12 cellular contexts compared by ENCODE assay signal in the genomic region with DNA sequence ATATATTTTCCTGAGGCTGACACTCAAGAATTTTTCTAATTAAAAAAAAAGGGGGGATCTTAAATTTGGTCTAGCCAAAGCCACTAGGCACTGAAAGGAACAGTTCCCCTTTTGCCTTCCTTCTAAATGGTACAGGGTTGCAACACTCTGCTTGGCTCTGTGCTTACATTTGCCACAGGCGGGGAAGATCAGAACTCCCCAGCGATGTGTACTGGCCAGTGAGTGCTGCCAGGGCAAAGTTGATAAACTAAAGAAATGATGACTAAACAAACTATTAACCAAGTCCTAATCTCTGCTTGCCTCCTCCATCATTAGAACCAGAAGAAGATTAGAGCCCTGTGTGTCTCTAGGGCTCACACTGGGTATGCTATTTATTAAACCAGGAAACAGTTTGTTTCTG.
DNase-seq lines count a peak whose midpoint lies in the region; ATAC-seq, FAIRE-seq and TF ChIP-seq lines count a peak whose summit lies in the region.
"Had no signal": no experiment of that assay in that cellular context is flagged by ENCODE, and none has a peak within 500 bp of the region (broad histone marks: within the 10 kb centered on the region; RNA-seq: fewer than 3 reads in every experiment).

No MANE protein-coding gene starts in this region.

- H3K27me3 ChIP-seq in breast epithelium (no peaks in the 10 kb centered on the region), GM12878 (replicated peaks in 1 of 2; ENCODE audit: control insufficient read depth in 2 of 2, insufficient read depth in 2 of 2, low read length in 1 of 2) (no peaks in the 10 kb centered on the region), tibial nerve (no peaks in the 10 kb centered on the region)

- H3K36me3 ChIP-seq in breast epithelium (no peaks in the 10 kb centered on the region), GM12878 (ENCODE audit: control insufficient read depth in 2 of 2, insufficient read depth in 2 of 2, low read length in 1 of 2) (no peaks in the 10 kb centered on the region), tibial nerve (no peaks in the 10 kb centered on the region)

- H3K4me1 ChIP-seq in breast epithelium (no peaks in the 10 kb centered on the region), GM12878 (ENCODE audit: control insufficient read depth, insufficient read depth, low read length) (peaks cover 3% of the 10 kb centered on the region; the same call in 1 of the 2 replicates), tibial nerve (peaks cover 0 to 3% (median 0%) of the 10 kb centered on the region in 4 donors)

- H3K4me3 Mint-ChIP-seq in MCF 10A (ENCODE audit: unreplicated experiment), result no peak overlapping the region
- H3K4me3 Mint-ChIP-seq in chondrocyte (ENCODE audit: unreplicated experiment), result no peak overlapping the region
- H3K4me3 Mint-ChIP-seq: activated CD4-positive, alpha-beta T cell treated with anti-CD3 and anti-CD28 coated beads, Interleukin-2, amount 10 ng/mL, durations not matched to agents 7 days and 5 days had no signal

- no peak overlapping the region for H3K4me2 ChIP-seq in GM12878 (ENCODE audit: control insufficient read depth, insufficient read depth)

- H3K4me3 ChIP-seq in breast epithelium, result no peak overlapping the region
- H3K4me3 ChIP-seq in GM12878, result no peak overlapping the region
- no peak overlapping the region for H3K4me3 ChIP-seq in tibial nerve

- H3K27ac ChIP-seq in breast epithelium, result no peak overlapping the region
- H3K27ac ChIP-seq in GM12878 (ENCODE audit: control insufficient read depth, insufficient read depth), result no peak overlapping the region
- no peak overlapping the region for H3K27ac ChIP-seq in tibial nerve

- CTCF ChIA-PET in MCF 10A (lab: Yijun Ruan, JAX), result interaction anchor here (0.7 kb wide), 1 partner anchor 33 kb away, joined by 6 read pairs; no protein-coding TSS in a partner anchor
- CTCF ChIA-PET in GM12878 (lab: Yijun Ruan, JAX), result interaction anchor here (1.8 to 3.5 kb wide), 2 partner anchors 13 to 18 kb away, joined by 5 to 17 read pairs; no protein-coding TSS in a partner anchor

- H2AFZ ChIP-seq in GM12878 (ENCODE audit: control insufficient read depth, low read depth, low read length), result peak overlapping the region; percentile 34

- H3K9me3 ChIP-seq in breast epithelium, result no peaks in the 10 kb centered on the region
- no peaks in the 10 kb centered on the region for H3K9me3 ChIP-seq in GM12878 (replicated peaks; ENCODE audit: control insufficient read depth, insufficient read depth, low read length)
- no peaks in the 10 kb centered on the region for H3K9me3 ChIP-seq in tibial nerve

- FAIRE-seq in GM12878 (lab: Jason Lieb, UNC), result no peak
- FAIRE-seq: A204.1 had no signal

- WGBS in GM12878 (ENCODE audit: insufficient coverage, insufficient replicate concordance, low lambda C conversion rate, missing lambda C conversion rate), result 23% methylated on average over 2 of the region's 2 CpGs
- WGBS in tibial nerve, 2 donors, result 67 to 72% methylated on average over 2 of the region's 2 CpGs

- H3K27ac Mint-ChIP-seq in MCF 10A (ENCODE audit: low read depth, unreplicated experiment), result no peak overlapping the region
- H3K27ac Mint-ChIP-seq in chondrocyte (ENCODE audit: unreplicated experiment), result no peak overlapping the region
- H3K27ac Mint-ChIP-seq: activated CD4-positive, alpha-beta T cell treated with anti-CD3 and anti-CD28 coated beads, Interleukin-2, amount 10 ng/mL, durations not matched to agents 7 days and 5 days had no signal

- in situ Hi-C loops in GM12878 (cut with MboI), result no loop called here

- RAD21 ChIA-PET in GM12878 (lab: Charles Lee; ENCODE audit: unreplicated experiment), result interaction anchor here (0.7 to 2.0 kb wide), 7 partner anchors 17 to 132 kb away, joined by 3 to 9 read pairs (median 4); no protein-coding TSS in a partner anchor

- POLR2A ChIA-PET in MCF 10A (lab: Yijun Ruan, JAX) (no interaction called here), GM12878 (lab: Charles Lee) (interaction anchor here (0.6 to 1.0 kb wide), 3 partner anchors 14 to 131 kb away, joined by 3 to 6 read pairs (median 3); no protein-coding TSS in a partner anchor)

- DNase-seq in MCF 10A (ENCODE audit: unreplicated experiment) (peak; percentile 5), breast epithelium (ENCODE audit: low spot score in 2 of 2) (no peak), GM12878 (ENCODE audit: low read depth, low spot score) (peak; percentile 26), tibial nerve (ENCODE audit: low spot score in 2 of 2) (peak; percentile 27 to 49), chondrocyte (ENCODE audit: low spot score) (no peak), DMS 273 (lab: John Stamatoyannopoulos, UW; ENCODE audit: unreplicated experiment) (no peak), NCI-H226 (no peak)
- DNase-seq: activated CD4-positive, alpha-beta T cell treated with anti-CD3 and anti-CD28 coated beads, Interleukin-2, amount 10 ng/mL, durations not matched to agents 7 days and 5 days; NCI-H2171 had no signal

- H3K9ac ChIP-seq in GM12878 (ENCODE audit: control insufficient read depth, insufficient read depth, low read length), result no peak overlapping the region

- no peaks in the 10 kb centered on the region for H4K20me1 ChIP-seq in GM12878 (ENCODE audit: control insufficient read depth, insufficient read depth)

- intact Hi-C loops in MCF 10A (cut with micrococcal nuclease) (no loop called here), breast epithelium (cut with DNase I; ENCODE audit: low total_unique reads) (no loop called here), GM12878 (cut with micrococcal nuclease; ENCODE audit: unreplicated experiment) (no loop called here)

- peak; percentile 73 for ATAC-seq in HG03175 (IDR thresholded peaks at IDR 0.05; ENCODE audit: unreplicated experiment)
- ATAC-seq in GM12878, result peak; percentile 99
- ATAC-seq: left colon had no signal

- H3K79me2 ChIP-seq in GM12878 (ENCODE audit: control insufficient read depth, insufficient read depth, low read length), result no peaks in the 10 kb centered on the region

- H3K36me3 Mint-ChIP-seq in MCF 10A (ENCODE audit: insufficient read depth, unreplicated experiment) (no peaks in the 10 kb centered on the region), chondrocyte (ENCODE audit: low read depth) (no peaks in the 10 kb centered on the region)

- H3K27me3 Mint-ChIP-seq in MCF 10A (ENCODE audit: insufficient read depth, unreplicated experiment), result peaks cover 72% of the 10 kb centered on the region
- H3K27me3 Mint-ChIP-seq in chondrocyte (ENCODE audit: low read depth), result peaks cover 34% of the 10 kb centered on the region

- no peaks in the 10 kb centered on the region for H3K9me3 Mint-ChIP-seq in MCF 10A (ENCODE audit: unreplicated experiment)
- no peaks in the 10 kb centered on the region for H3K9me3 Mint-ChIP-seq in chondrocyte (ENCODE audit: low read depth)
- H3K9me3 Mint-ChIP-seq: activated CD4-positive, alpha-beta T cell treated with anti-CD3 and anti-CD28 coated beads, Interleukin-2, amount 10 ng/mL, durations not matched to agents 7 days and 5 days had no signal

- TF ChIP-seq EP300 in GM12878 (IDR thresholded peaks at IDR 0.05; ENCODE audit: borderline replicate concordance in 1 of 2, control insufficient read depth in 1 of 2, low read depth in 2 of 2, low read length in 2 of 2) (no peak), tibial nerve (IDR thresholded peaks at IDR 0.05) (peak in 1 of 2 donors; percentile 57)

- TF ChIP-seq CTCF in MCF 10A (IDR thresholded peaks at IDR 0.05; ENCODE audit: unreplicated experiment), result no peak
- no peak for TF ChIP-seq CTCF in breast epithelium (IDR thresholded peaks at IDR 0.05)
- no peak for TF ChIP-seq CTCF in GM12878 (IDR thresholded peaks at IDR 0.05 in 2 of 3, conservative IDR thresholded peaks at IDR 0.05 in 1 of 3; ENCODE audit: control insufficient read depth in 2 of 3, extremely low read depth in 1 of 3, insufficient read depth in 1 of 3, low read depth in 3 of 3, low read length in 3 of 3)
- TF ChIP-seq CTCF in tibial nerve (IDR thresholded peaks at IDR 0.05), result no peak
- TF ChIP-seq CTCF in chondrocyte (IDR thresholded peaks at IDR 0.05), result no peak

- no peak for TF ChIP-seq RAD21 in GM12878 (IDR thresholded peaks at IDR 0.05; ENCODE audit: insufficient read depth, low read depth, low read length)

- no TSS peak for BruUV-seq in MCF 10A (replicated peaks; lab: Mats Ljungman, UMichigan)
- BruUV-seq in GM12878 (replicated peaks; lab: Mats Ljungman, UMichigan), result no TSS peak

- TF ChIP-seq POLR2A in breast epithelium (IDR thresholded peaks at IDR 0.05) (no peak), GM12878 (IDR thresholded peaks at IDR 0.05; ENCODE audit: low read depth, low read length) (no peak), tibial nerve (IDR thresholded peaks at IDR 0.05) (no peak)

- no peaks in the 10 kb centered on the region for H3K4me1 Mint-ChIP-seq in MCF 10A (ENCODE audit: insufficient read depth, unreplicated experiment)
- H3K4me1 Mint-ChIP-seq in chondrocyte (ENCODE audit: low read depth), result no peaks in the 10 kb centered on the region
- H3K4me1 Mint-ChIP-seq: activated CD4-positive, alpha-beta T cell treated with anti-CD3 and anti-CD28 coated beads, Interleukin-2, amount 10 ng/mL, durations not matched to agents 7 days and 5 days had no signal

- SMC1A ChIA-PET in GM12878 (lab: Charles Lee; ENCODE audit: uncharacterized antibody, unreplicated experiment), result interaction anchor here (0.6 to 2.7 kb wide), 10 partner anchors 12 to 199 kb away, joined by 3 to 6 read pairs (median 3); no protein-coding TSS in a partner anchor

TF ChIP-seq in GM12878, 131 proteins besides CTCF, POLR2A, EP300 and RAD21 (continues in another document):
- peak; percentile 90 for TF ChIP-seq SPI1 (IDR thresholded peaks at IDR 0.05; ENCODE audit: borderline replicate concordance, insufficient read depth, low read depth, low read length)
- TF ChIP-seq CEBPB (IDR thresholded peaks at IDR 0.05; ENCODE audit: borderline replicate concordance in 1 of 2, low read depth in 2 of 2, low read length in 2 of 2), result peak in 1 of 2 experiments; percentile 35; a peak in 1 of 4 replicates

Comparison
In these comparisons a context has a peak if more than half of its experiments do, and no peak if none do; other contexts are left out.
1. DNase-seq: peak in MCF 10A (single experiment), GM12878 (single experiment) and tibial nerve (2 of 2); none in breast epithelium (0 of 2), chondrocyte (single experiment), DMS 273 (single experiment) and NCI-H226 (single experiment).